Comparison of ENCODE assay signal across 1 cellular context in the genomic region with DNA sequence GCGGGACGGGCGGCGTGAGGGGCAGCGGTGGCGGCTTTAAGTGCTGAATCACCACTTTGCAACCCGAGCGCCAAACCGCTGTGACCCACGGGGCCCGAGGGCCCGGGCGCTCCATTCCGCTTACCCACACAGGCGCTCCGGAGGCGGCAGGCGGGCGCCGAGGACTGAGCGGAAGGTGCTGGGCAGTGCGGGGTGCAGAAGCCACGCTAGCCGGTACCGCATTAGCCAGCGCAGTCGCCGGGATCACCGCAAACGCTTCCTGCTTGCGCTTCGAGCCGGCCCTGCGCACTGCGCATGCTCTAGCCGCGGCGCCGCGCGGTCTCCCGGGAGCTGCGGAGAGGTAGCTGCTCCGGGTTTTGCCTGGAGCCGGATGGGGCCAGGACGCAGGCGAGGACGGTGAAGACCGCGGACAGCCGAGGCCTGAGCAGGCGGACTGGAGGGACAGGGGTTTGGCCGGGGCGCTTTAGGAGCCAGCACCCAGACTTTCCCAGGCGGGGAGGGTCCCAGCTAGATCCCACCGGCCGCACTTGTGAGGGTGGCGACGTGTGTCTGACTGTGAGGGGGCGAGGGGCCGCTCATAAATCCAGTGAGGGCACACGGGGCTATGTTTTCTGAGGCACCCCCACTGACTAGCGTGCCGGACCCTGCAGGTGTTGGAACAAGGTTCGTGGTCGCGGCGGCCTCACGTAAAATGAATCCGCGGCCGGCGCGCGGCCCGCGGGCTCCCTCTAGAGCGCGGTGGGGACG.
TF ChIP-seq lines count a peak whose summit lies in the region.

A gene (minus strand): TSS at position 296 of the 747 bp plus-strand sequence. CDS start 74 bp downstream, at position 222.

TF ChIP-seq in HEK293, 187 proteins besides CTCF, POLR2A, EP300 and RAD21 (continued from another document and continues in another):
- peak; percentile 95 for TF ChIP-seq ZEB2 (tag by site-specific recombination; IDR thresholded peaks at IDR 0.05)
- TF ChIP-seq, protein P1, sequence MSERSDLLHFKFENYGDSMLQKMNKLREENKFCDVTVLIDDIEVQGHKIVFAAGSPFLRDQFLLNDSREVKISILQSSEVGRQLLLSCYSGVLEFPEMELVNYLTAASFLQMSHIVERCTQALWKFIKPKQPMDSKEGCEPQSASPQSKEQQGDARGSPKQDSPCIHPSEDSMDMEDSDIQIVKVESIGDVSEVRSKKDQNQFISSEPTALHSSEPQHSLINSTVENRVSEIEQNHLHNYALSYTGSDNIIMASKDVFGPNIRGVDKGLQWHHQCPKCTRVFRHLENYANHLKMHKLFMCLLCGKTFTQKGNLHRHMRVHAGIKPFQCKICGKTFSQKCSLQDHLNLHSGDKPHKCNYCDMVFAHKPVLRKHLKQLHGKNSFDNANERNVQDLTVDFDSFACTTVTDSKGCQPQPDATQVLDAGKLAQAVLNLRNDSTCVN (tag by site-specific recombination; optimal IDR thresholded peaks at IDR 0.05) = peak; percentile 97
- peak; percentile 85 for TF ChIP-seq SP7 (tag by site-specific recombination; IDR thresholded peaks at IDR 0.05)
- no peak for TF ChIP-seq ZNF473 (tag by site-specific recombination; IDR thresholded peaks at IDR 0.05)
- TF ChIP-seq KLF1 (tag by site-specific recombination; IDR thresholded peaks at IDR 0.05) = no peak; the same call in 1 of the 2 replicates
- TF ChIP-seq, protein P2, sequence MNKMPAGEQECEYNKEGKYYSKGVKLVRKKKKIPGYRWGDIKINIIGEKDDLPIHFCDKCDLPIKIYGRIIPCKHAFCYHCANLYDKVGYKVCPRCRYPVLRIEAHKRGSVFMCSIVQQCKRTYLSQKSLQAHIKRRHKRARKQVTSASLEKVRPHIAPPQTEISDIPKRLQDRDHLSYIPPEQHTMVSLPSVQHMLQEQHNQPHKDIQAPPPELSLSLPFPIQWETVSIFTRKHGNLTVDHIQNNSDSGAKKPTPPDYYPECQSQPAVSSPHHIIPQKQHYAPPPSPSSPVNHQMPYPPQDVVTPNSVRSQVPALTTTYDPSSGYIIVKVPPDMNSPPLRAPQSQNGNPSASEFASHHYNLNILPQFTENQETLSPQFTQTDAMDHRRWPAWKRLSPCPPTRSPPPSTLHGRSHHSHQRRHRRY (tag by site-specific recombination; IDR thresholded peaks at IDR 0.05) = no peak
- peak; percentile 67 for TF ChIP-seq ZNF654 (tag by site-specific recombination; IDR thresholded peaks at IDR 0.05; ENCODE audit: low read depth)
- TF ChIP-seq, protein P3, sequence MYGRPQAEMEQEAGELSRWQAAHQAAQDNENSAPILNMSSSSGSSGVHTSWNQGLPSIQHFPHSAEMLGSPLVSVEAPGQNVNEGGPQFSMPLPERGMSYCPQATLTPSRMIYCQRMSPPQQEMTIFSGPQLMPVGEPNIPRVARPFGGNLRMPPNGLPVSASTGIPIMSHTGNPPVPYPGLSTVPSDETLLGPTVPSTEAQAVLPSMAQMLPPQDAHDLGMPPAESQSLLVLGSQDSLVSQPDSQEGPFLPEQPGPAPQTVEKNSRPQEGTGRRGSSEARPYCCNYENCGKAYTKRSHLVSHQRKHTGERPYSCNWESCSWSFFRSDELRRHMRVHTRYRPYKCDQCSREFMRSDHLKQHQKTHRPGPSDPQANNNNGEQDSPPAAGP (tag by site-specific recombination; IDR thresholded peaks at IDR 0.05) = no peak; the same call in none of the 2 replicates
- no peak for TF ChIP-seq ZNF354C (tag by site-specific recombination; IDR thresholded peaks at IDR 0.05; ENCODE audit: borderline replicate concordance, low read depth)
- TF ChIP-seq MEIS1 (CRISPR knock-in tag; IDR thresholded peaks at IDR 0.05; ENCODE audit: borderline replicate concordance) = no peak
- peak; percentile 48; the same call in 1 of the 2 replicates for TF ChIP-seq KLF16 (tag by site-specific recombination; IDR thresholded peaks at IDR 0.05)
- TF ChIP-seq, protein P4, sequence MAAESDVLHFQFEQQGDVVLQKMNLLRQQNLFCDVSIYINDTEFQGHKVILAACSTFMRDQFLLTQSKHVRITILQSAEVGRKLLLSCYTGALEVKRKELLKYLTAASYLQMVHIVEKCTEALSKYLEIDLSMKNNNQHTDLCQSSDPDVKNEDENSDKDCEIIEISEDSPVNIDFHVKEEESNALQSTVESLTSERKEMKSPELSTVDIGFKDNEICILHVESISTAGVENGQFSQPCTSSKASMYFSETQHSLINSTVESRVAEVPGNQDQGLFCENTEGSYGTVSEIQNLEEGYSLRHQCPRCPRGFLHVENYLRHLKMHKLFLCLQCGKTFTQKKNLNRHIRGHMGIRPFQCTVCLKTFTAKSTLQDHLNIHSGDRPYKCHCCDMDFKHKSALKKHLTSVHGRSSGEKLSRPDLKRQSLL (tag by site-specific recombination; IDR thresholded peaks at IDR 0.05) = peak; percentile 47
- TF ChIP-seq KLF9 (tag by site-specific recombination; IDR thresholded peaks at IDR 0.05; ENCODE audit: low read depth) = peak; percentile 20; the same call in 1 of the 2 replicates
- TF ChIP-seq, protein P5, sequence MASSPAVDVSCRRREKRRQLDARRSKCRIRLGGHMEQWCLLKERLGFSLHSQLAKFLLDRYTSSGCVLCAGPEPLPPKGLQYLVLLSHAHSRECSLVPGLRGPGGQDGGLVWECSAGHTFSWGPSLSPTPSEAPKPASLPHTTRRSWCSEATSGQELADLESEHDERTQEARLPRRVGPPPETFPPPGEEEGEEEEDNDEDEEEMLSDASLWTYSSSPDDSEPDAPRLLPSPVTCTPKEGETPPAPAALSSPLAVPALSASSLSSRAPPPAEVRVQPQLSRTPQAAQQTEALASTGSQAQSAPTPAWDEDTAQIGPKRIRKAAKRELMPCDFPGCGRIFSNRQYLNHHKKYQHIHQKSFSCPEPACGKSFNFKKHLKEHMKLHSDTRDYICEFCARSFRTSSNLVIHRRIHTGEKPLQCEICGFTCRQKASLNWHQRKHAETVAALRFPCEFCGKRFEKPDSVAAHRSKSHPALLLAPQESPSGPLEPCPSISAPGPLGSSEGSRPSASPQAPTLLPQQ (tag by site-specific recombination; IDR thresholded peaks at IDR 0.05) = peak; percentile 88
- TF ChIP-seq GLIS2 (tag by site-specific recombination; IDR thresholded peaks at IDR 0.05) = no peak
- peak; percentile 79; the same call in 1 of the 2 replicates for TF ChIP-seq ZNF24 (tag by site-specific recombination; IDR thresholded peaks at IDR 0.05)
- TF ChIP-seq, protein P6, sequence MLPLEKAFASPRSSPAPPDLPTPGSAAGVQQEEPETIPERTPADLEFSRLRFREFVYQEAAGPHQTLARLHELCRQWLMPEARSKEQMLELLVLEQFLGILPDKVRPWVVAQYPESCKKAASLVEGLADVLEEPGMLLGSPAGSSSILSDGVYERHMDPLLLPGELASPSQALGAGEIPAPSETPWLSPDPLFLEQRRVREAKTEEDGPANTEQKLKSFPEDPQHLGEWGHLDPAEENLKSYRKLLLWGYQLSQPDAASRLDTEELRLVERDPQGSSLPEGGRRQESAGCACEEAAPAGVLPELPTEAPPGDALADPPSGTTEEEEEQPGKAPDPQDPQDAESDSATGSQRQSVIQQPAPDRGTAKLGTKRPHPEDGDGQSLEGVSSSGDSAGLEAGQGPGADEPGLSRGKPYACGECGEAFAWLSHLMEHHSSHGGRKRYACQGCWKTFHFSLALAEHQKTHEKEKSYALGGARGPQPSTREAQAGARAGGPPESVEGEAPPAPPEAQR (tag by site-specific recombination; IDR thresholded peaks at IDR 0.05) = 0 out of 2 replicates have a peak, but pooled peaks have one; percentile 21
- TF ChIP-seq ZNF366 (tag by site-specific recombination; conservative IDR thresholded peaks at IDR 0.05) = 0 out of 2 replicates have a peak, but pooled peaks have one; percentile 28
- TF ChIP-seq ZNF558 (tag by site-specific recombination; IDR thresholded peaks at IDR 0.05) = 0 out of 2 replicates have a peak, but pooled peaks have one; percentile 31
- no peak for TF ChIP-seq WT1 (tag by site-specific recombination; IDR thresholded peaks at IDR 0.05)
- TF ChIP-seq, protein P7, sequence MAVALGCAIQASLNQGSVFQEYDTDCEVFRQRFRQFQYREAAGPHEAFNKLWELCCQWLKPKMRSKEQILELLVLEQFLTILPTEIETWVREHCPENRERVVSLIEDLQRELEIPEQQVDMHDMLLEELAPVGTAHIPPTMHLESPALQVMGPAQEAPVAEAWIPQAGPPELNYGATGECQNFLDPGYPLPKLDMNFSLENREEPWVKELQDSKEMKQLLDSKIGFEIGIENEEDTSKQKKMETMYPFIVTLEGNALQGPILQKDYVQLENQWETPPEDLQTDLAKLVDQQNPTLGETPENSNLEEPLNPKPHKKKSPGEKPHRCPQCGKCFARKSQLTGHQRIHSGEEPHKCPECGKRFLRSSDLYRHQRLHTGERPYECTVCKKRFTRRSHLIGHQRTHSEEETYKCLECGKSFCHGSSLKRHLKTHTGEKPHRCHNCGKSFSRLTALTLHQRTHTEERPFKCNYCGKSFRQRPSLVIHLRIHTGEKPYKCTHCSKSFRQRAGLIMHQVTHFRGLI (tag by site-specific recombination; IDR thresholded peaks at IDR 0.05) = 0 out of 2 replicates have a peak, but pooled peaks have one; percentile 7
- 0 out of 2 replicates have a peak, but pooled peaks have one; percentile 23 for TF ChIP-seq ZNF837 (tag by site-specific recombination; IDR thresholded peaks at IDR 0.05)
- TF ChIP-seq ZNF221 (tag by site-specific recombination; IDR thresholded peaks at IDR 0.05; ENCODE audit: borderline replicate concordance) = 0 out of 2 replicates have a peak, but pooled peaks have one; percentile 37
- TF ChIP-seq ZNF658 (tag by site-specific recombination; IDR thresholded peaks at IDR 0.05) = no peak
- TF ChIP-seq ZBTB17 (tag by site-specific recombination; IDR thresholded peaks at IDR 0.05) = peak; percentile 93
- TF ChIP-seq REPIN1 (tag by site-specific recombination; IDR thresholded peaks at IDR 0.05; ENCODE audit: low read depth) = peak; percentile 75; the same call in 1 of the 2 replicates
- TF ChIP-seq, protein P8, sequence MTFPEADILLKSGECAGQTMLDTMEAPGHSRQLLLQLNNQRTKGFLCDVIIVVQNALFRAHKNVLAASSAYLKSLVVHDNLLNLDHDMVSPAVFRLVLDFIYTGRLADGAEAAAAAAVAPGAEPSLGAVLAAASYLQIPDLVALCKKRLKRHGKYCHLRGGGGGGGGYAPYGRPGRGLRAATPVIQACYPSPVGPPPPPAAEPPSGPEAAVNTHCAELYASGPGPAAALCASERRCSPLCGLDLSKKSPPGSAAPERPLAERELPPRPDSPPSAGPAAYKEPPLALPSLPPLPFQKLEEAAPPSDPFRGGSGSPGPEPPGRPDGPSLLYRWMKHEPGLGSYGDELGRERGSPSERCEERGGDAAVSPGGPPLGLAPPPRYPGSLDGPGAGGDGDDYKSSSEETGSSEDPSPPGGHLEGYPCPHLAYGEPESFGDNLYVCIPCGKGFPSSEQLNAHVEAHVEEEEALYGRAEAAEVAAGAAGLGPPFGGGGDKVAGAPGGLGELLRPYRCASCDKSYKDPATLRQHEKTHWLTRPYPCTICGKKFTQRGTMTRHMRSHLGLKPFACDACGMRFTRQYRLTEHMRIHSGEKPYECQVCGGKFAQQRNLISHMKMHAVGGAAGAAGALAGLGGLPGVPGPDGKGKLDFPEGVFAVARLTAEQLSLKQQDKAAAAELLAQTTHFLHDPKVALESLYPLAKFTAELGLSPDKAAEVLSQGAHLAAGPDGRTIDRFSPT (tag by site-specific recombination; IDR thresholded peaks at IDR 0.05) = peak; percentile 47
- peak; percentile 77 for TF ChIP-seq ZNF2 (tag by site-specific recombination; IDR thresholded peaks at IDR 0.05)
- TF ChIP-seq YY1 (tag by site-specific recombination; IDR thresholded peaks at IDR 0.05) = peak; percentile 30; the same call in 1 of the 2 replicates
- TF ChIP-seq ZFP69B (tag by site-specific recombination; IDR thresholded peaks at IDR 0.05) = peak; percentile 82; the same call in 1 of the 2 replicates
- TF ChIP-seq, protein P9, sequence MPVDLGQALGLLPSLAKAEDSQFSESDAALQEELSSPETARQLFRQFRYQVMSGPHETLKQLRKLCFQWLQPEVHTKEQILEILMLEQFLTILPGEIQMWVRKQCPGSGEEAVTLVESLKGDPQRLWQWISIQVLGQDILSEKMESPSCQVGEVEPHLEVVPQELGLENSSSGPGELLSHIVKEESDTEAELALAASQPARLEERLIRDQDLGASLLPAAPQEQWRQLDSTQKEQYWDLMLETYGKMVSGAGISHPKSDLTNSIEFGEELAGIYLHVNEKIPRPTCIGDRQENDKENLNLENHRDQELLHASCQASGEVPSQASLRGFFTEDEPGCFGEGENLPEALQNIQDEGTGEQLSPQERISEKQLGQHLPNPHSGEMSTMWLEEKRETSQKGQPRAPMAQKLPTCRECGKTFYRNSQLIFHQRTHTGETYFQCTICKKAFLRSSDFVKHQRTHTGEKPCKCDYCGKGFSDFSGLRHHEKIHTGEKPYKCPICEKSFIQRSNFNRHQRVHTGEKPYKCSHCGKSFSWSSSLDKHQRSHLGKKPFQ (tag by site-specific recombination; IDR thresholded peaks at IDR 0.05) = peak; percentile 45; the same call in 1 of the 2 replicates
- 0 out of 2 replicates have a peak, but pooled peaks have one; percentile 15 for TF ChIP-seq GLI4 (tag by site-specific recombination; IDR thresholded peaks at IDR 0.05)
- TF ChIP-seq, protein P10, sequence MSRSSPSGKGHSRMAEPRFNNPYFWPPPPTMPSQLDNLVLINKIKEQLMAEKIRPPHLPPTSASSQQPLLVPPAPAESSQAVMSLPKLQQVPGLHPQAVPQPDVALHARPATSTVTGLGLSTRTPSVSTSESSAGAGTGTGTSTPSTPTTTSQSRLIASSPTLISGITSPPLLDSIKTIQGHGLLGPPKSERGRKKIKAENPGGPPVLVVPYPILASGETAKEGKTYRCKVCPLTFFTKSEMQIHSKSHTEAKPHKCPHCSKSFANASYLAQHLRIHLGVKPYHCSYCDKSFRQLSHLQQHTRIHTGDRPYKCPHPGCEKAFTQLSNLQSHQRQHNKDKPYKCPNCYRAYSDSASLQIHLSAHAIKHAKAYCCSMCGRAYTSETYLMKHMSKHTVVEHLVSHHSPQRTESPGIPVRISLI (tag by site-specific recombination; IDR thresholded peaks at IDR 0.05) = 0 out of 2 replicates have a peak, but pooled peaks have one; percentile 22
- TF ChIP-seq, protein P11, sequence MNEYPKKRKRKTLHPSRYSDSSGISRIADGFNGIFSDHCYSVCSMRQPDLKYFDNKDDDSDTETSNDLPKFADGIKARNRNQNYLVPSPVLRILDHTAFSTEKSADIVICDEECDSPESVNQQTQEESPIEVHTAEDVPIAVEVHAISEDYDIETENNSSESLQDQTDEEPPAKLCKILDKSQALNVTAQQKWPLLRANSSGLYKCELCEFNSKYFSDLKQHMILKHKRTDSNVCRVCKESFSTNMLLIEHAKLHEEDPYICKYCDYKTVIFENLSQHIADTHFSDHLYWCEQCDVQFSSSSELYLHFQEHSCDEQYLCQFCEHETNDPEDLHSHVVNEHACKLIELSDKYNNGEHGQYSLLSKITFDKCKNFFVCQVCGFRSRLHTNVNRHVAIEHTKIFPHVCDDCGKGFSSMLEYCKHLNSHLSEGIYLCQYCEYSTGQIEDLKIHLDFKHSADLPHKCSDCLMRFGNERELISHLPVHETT (tag by site-specific recombination; IDR thresholded peaks at IDR 0.05) = peak; percentile 75
- TF ChIP-seq, protein P12, sequence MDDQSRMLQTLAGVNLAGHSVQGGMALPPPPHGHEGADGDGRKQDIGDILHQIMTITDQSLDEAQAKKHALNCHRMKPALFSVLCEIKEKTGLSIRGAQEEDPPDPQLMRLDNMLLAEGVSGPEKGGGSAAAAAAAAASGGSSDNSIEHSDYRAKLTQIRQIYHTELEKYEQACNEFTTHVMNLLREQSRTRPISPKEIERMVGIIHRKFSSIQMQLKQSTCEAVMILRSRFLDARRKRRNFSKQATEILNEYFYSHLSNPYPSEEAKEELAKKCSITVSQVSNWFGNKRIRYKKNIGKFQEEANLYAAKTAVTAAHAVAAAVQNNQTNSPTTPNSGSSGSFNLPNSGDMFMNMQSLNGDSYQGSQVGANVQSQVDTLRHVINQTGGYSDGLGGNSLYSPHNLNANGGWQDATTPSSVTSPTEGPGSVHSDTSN (CRISPR knock-in tag; IDR thresholded peaks at IDR 0.05) = peak; percentile 82; the same call in 1 of the 2 replicates
- no peak for TF ChIP-seq ZNF157 (tag by site-specific recombination; IDR thresholded peaks at IDR 0.05)
- peak; percentile 65 for TF ChIP-seq ZNF10 (tag by site-specific recombination; IDR thresholded peaks at IDR 0.05)
- peak; percentile 79; the same call in 1 of the 2 replicates for TF ChIP-seq ZBTB7A (tag by site-specific recombination; IDR thresholded peaks at IDR 0.05; ENCODE audit: low read depth)
